In the genomic region with DNA sequence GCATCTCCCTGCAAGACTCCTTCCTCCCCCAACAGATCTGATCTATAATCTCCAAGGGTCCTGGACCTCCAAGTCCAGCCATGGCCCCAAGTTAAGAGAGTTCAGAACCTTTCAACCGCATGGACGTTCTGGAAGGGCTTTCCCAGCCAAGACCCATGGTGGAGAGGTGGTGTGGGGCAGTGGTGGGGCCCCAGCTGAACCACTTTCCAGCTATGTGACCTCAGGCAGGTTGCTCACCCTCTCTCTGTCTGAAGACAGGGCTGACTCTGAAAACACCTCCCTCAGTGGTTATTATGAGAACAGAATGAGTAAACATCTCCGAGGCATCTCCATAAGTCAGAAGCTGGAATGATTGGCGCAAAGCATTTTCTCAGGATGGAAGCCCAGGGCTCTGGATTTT, we compare ENCODE assay signal across 20 cellular contexts. TPM values are rescaled to one million over a fixed set of nuclear protein-coding genes. Genes with fewer than 3 reads are reported as not detected.
"Had no signal": no experiment of that assay in that cellular context is flagged by ENCODE, and none has a peak within 500 bp of the region (broad histone marks: within the 10 kb centered on the region; RNA-seq: fewer than 3 reads in every experiment).

No MANE protein-coding gene starts in this region.

- H3K4me3 Mint-ChIP-seq: natural killer cell treated with Interleukin-12 subunit alpha and Interleukin-12 subunit beta and Interleukin-15 and Interleukin-18, amount 100 ng/mL, for 72 hours; type B pancreatic cell had no signal

- ATAC-seq: left colon, left ventricle myocardium superior had no signal

- H3K27ac Mint-ChIP-seq: natural killer cell treated with Interleukin-12 subunit alpha and Interleukin-12 subunit beta and Interleukin-15 and Interleukin-18, amount 100 ng/mL, for 72 hours; type B pancreatic cell had no signal

- H3K4me3 ChIP-seq: colonic mucosa, lung, right atrium auricular region, thyroid gland had no signal

- H3K9me3 ChIP-seq: colonic mucosa, right atrium auricular region, thyroid gland had no signal

- H3K27me3 ChIP-seq: colonic mucosa, right atrium auricular region, thyroid gland had no signal

- H3K27ac ChIP-seq: colonic mucosa, right atrium auricular region, thyroid gland had no signal

- H3K9me3 Mint-ChIP-seq: natural killer cell treated with Interleukin-12 subunit alpha and Interleukin-12 subunit beta and Interleukin-15 and Interleukin-18, amount 100 ng/mL, for 72 hours; type B pancreatic cell had no signal

- H3K36me3 Mint-ChIP-seq: natural killer cell treated with Interleukin-12 subunit alpha and Interleukin-12 subunit beta and Interleukin-15 and Interleukin-18, amount 100 ng/mL, for 72 hours; type B pancreatic cell had no signal

- H3K36me3 ChIP-seq: colonic mucosa, right atrium auricular region, thyroid gland had no signal

- H3K4me1 ChIP-seq: colonic mucosa, right atrium auricular region, thyroid gland had no signal

- DNase-seq: colonic mucosa; dermis blood vessel endothelial cell; foreskin melanocyte; head of caudate nucleus; hippocampal formation; left colon; left ventricle myocardium superior; mesenchymal stem cell; midbrain; small intestine; stimulated activated CD4-positive, alpha-beta T cell treated with anti-CD3 and anti-CD28 coated beads, Interleukin-12 subunit alpha, Interleukin-12 subunit beta, amount 100 ng/mL, for 4 hours; stimulated activated naive CD4-positive, alpha-beta T cell; thyroid gland had no signal

- FAIRE-seq: small intestine had no signal

RNA-seq across cellular contexts. Expression of gene CLPS, which starts 0.9 kb away (rescaled TPM):
- total RNA-seq: dermis blood vessel endothelial cell; kidney epithelial cell; left ventricle myocardium superior; natural killer cell treated with Interleukin-12 subunit alpha and Interleukin-12 subunit beta and Interleukin-15 and Interleukin-18, amount 100 ng/mL, for 72 hours; osteoblast; right atrium auricular region; thyroid gland had no signal

RNA-seq across cellular contexts. Expression of gene LHFPL5, which starts 8.9 kb away (rescaled TPM):
- total RNA-seq: colonic mucosa; dermis blood vessel endothelial cell; kidney epithelial cell; left colon; left ventricle myocardium superior; lung; natural killer cell treated with Interleukin-12 subunit alpha and Interleukin-12 subunit beta and Interleukin-15 and Interleukin-18, amount 100 ng/mL, for 72 hours; osteoblast; right atrium auricular region; thyroid gland had no signal
- polyA plus RNA-seq: esophagus, lung had no signal

RNA-seq across cellular contexts. Expression of gene CLPSL1, which starts 15.4 kb away (rescaled TPM):
- total RNA-seq: colonic mucosa; dermis blood vessel endothelial cell; kidney epithelial cell; left colon; left ventricle myocardium superior; lung; natural killer cell treated with Interleukin-12 subunit alpha and Interleukin-12 subunit beta and Interleukin-15 and Interleukin-18, amount 100 ng/mL, for 72 hours; osteoblast; right atrium auricular region; thyroid gland had no signal
- polyA plus RNA-seq: esophagus, lung, small intestine had no signal

RNA-seq across cellular contexts. Expression of gene CLPSL2, which starts 19.8 kb away (rescaled TPM):
- total RNA-seq: colonic mucosa; dermis blood vessel endothelial cell; kidney epithelial cell; left colon; left ventricle myocardium superior; lung; natural killer cell treated with Interleukin-12 subunit alpha and Interleukin-12 subunit beta and Interleukin-15 and Interleukin-18, amount 100 ng/mL, for 72 hours; osteoblast; right atrium auricular region; thyroid gland had no signal
- polyA plus RNA-seq: esophagus, lung, small intestine had no signal

RNA-seq across cellular contexts. Expression of gene ARMC12, which starts 59.4 kb away (rescaled TPM):
- total RNA-seq: left ventricle myocardium superior; natural killer cell treated with Interleukin-12 subunit alpha and Interleukin-12 subunit beta and Interleukin-15 and Interleukin-18, amount 100 ng/mL, for 72 hours had no signal
